8 cellular contexts compared by ENCODE assay signal in the genomic region with DNA sequence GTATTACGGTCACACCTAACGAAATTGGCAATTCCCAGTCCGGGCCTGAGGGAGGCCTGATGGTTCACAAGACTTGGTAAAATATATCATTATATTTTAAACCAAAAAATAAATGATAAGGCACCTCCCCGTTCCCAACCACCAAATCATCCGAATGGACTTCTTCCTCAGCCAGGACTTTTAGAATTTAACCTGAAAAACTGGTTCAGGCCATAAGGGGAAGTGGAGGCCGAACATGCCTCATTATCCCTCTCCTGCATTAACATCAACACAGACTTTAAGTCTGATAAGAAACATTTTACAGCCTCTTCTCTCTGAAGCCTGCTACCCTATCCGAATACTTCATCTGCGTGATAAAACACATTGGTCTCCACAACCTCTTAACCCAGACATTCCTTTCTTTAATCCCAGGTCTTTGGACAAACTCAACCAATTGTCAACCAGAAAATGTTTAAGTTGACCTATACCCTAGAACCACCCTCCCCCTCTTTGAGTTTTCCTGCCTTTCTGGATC. TPM values are rescaled to one million over a fixed set of nuclear protein-coding genes. Genes with fewer than 3 reads are reported as not detected.
DNase-seq lines count a peak whose midpoint lies in the region; ATAC-seq and TF ChIP-seq lines count a peak whose summit lies in the region.

No MANE protein-coding gene starts in this region.

- peaks cover 0 to 7% (median 5%) of the 10 kb centered on the region in 3 donors for H3K27me3 Mint-ChIP-seq in CD14-positive monocyte (ENCODE audit: low read depth in 3 of 3)

- TF ChIP-seq CTCF in CD14-positive monocyte (IDR thresholded peaks at IDR 0.05), result peak; percentile 1
- TF ChIP-seq CTCF in neural cell (IDR thresholded peaks at IDR 0.05; ENCODE audit: poor library complexity, severe bottlenecking), result no peak

- no peaks in the 10 kb centered on the region for H3K36me3 ChIP-seq in ectodermal cell (ENCODE audit: control insufficient read depth, insufficient read depth, low read length)
- no peaks in the 10 kb centered on the region for H3K36me3 ChIP-seq in neural cell (ENCODE audit: insufficient read depth, low read length)

- WGBS in ectodermal cell, 2 experiments, result 78 to 91% methylated on average over 6 to 8 of the region's 8 CpGs

- H3K4me1 Mint-ChIP-seq in CD14-positive monocyte, result peaks cover 13% of the 10 kb centered on the region

- no peak for ATAC-seq in GM21367 (IDR thresholded peaks at IDR 0.05; ENCODE audit: unreplicated experiment)

- H3K27me3 ChIP-seq in ectodermal cell (ENCODE audit: control insufficient read depth, insufficient read depth, low read length, poor library complexity, severe bottlenecking) (no peaks in the 10 kb centered on the region), neural cell (ENCODE audit: insufficient read depth, low read depth, low read length) (no peaks in the 10 kb centered on the region)

- H3K9me3 ChIP-seq in ectodermal cell (ENCODE audit: control insufficient read depth, low read length) (peaks cover 6% of the 10 kb centered on the region), neural cell (ENCODE audit: low read length) (no peaks in the 10 kb centered on the region)

- DNase-seq in CD14-positive monocyte (ENCODE audit: low spot score) (no peak), NAMALWA (ENCODE audit: low spot score) (peak; percentile 8), GDM1 (lab: John Stamatoyannopoulos, UW) (no peak), C1 segment of cervical spinal cord (lab: John Stamatoyannopoulos, UW) (no peak), NK-92 (lab: John Stamatoyannopoulos, UW; ENCODE audit: unreplicated experiment) (no peak)

- H4K20me1 ChIP-seq in neural cell (ENCODE audit: insufficient read depth), result no peaks in the 10 kb centered on the region

- H3K9ac ChIP-seq in neural cell (ENCODE audit: low read length), result peak overlapping the region; percentile 83

- TF ChIP-seq EP300 in neural cell (conservative IDR thresholded peaks at IDR 0.05; ENCODE audit: poor library complexity, severe bottlenecking), result no peak

- H3K27ac ChIP-seq in ectodermal cell (ENCODE audit: insufficient read depth, low read depth, low read length, poor library complexity, severe bottlenecking), result peak overlapping the region; percentile 20
- H3K27ac ChIP-seq in neural cell (ENCODE audit: low read length), result peak overlapping the region; percentile 67

- no peaks in the 10 kb centered on the region for H3K9me2 ChIP-seq in neural cell (ENCODE audit: insufficient read depth, low read length)

- H3K4me3 ChIP-seq in ectodermal cell (ENCODE audit: insufficient read depth, low read depth, low read length) (peak overlapping the region; percentile 68), neural cell (ENCODE audit: low read length) (peak overlapping the region; percentile 78)

- H3K27ac Mint-ChIP-seq in CD14-positive monocyte, result no peak overlapping the region

- H3K36me3 Mint-ChIP-seq in CD14-positive monocyte, result no peaks in the 10 kb centered on the region

- no peak for TF ChIP-seq RAD21 in neural cell (conservative IDR thresholded peaks at IDR 0.05)

- peaks cover 0 to 16% (median 5%) of the 10 kb centered on the region in 7 donors for H3K9me3 Mint-ChIP-seq in CD14-positive monocyte

- H3K4me1 ChIP-seq in ectodermal cell (ENCODE audit: control insufficient read depth, insufficient read depth, low read length), result no peaks in the 10 kb centered on the region

- H3F3A ChIP-seq in neural cell (ENCODE audit: insufficient read depth, low read length, poor library complexity, severe bottlenecking), result no peaks in the 10 kb centered on the region

- H3K4me2 ChIP-seq in neural cell (ENCODE audit: low read length), result peak overlapping the region; percentile 37

- intact Hi-C loops in CD14-positive monocyte (cut with micrococcal nuclease), result no loop called here

- H2AFZ ChIP-seq in neural cell (ENCODE audit: low read depth, low read length), result peak overlapping the region; percentile 47

- H3K4me3 Mint-ChIP-seq in CD14-positive monocyte, result peak overlapping the region; percentile 77 to 87

- peaks cover 4% of the 10 kb centered on the region for H3K79me2 ChIP-seq in neural cell (replicated peaks; ENCODE audit: insufficient read depth, low read length)

TF ChIP-seq in neural cell, 6 proteins besides CTCF, POLR2A, EP300 and RAD21:
- no peak for TF ChIP-seq MXI1 (conservative IDR thresholded peaks at IDR 0.05; ENCODE audit: poor library complexity, severe bottlenecking)
- TF ChIP-seq, protein P1, sequence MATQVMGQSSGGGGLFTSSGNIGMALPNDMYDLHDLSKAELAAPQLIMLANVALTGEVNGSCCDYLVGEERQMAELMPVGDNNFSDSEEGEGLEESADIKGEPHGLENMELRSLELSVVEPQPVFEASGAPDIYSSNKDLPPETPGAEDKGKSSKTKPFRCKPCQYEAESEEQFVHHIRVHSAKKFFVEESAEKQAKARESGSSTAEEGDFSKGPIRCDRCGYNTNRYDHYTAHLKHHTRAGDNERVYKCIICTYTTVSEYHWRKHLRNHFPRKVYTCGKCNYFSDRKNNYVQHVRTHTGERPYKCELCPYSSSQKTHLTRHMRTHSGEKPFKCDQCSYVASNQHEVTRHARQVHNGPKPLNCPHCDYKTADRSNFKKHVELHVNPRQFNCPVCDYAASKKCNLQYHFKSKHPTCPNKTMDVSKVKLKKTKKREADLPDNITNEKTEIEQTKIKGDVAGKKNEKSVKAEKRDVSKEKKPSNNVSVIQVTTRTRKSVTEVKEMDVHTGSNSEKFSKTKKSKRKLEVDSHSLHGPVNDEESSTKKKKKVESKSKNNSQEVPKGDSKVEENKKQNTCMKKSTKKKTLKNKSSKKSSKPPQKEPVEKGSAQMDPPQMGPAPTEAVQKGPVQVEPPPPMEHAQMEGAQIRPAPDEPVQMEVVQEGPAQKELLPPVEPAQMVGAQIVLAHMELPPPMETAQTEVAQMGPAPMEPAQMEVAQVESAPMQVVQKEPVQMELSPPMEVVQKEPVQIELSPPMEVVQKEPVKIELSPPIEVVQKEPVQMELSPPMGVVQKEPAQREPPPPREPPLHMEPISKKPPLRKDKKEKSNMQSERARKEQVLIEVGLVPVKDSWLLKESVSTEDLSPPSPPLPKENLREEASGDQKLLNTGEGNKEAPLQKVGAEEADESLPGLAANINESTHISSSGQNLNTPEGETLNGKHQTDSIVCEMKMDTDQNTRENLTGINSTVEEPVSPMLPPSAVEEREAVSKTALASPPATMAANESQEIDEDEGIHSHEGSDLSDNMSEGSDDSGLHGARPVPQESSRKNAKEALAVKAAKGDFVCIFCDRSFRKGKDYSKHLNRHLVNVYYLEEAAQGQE (IDR thresholded peaks at IDR 0.05; ENCODE audit: borderline replicate concordance), result no peak
- no peak for TF ChIP-seq SMC3 (conservative IDR thresholded peaks at IDR 0.05; ENCODE audit: poor library complexity)
- no peak for TF ChIP-seq EZH2 (IDR thresholded peaks at IDR 0.05; ENCODE audit: borderline replicate concordance, insufficient read depth, low read length, poor library complexity, severe bottlenecking)
- no peak for TF ChIP-seq POLR2AphosphoS5 (IDR thresholded peaks at IDR 0.05)
- TF ChIP-seq TAF1 (IDR thresholded peaks at IDR 0.05; ENCODE audit: low read depth), result no peak

RNA-seq across cellular contexts. Expression of gene SLC41A3, which starts 0.8 kb away (rescaled TPM):
- polyA plus RNA-seq in CD14-positive monocyte (10 to 100 TPM in 1 of 2 donors, 1 to 10 TPM in 1; 2.8 to 13.6 TPM), neural cell (80.0 and 90.4 TPM in 2 replicates)
- polyA plus RNA-seq in ectodermal cell (2013, experiment 1 of 4), result 38.2 TPM
- 39.6 TPM for polyA plus RNA-seq in ectodermal cell (2013, experiment 2 of 4)
- polyA plus RNA-seq in ectodermal cell (2013, experiment 3 of 4), result 30.1 TPM
- 35.8 TPM for polyA plus RNA-seq in ectodermal cell (2013, experiment 4 of 4)
- polyA minus RNA-seq in neural cell, result 68.1 and 70.8 TPM in 2 replicates
